Comparison of ENCODE assay signal across 11 cellular contexts in the genomic region with DNA sequence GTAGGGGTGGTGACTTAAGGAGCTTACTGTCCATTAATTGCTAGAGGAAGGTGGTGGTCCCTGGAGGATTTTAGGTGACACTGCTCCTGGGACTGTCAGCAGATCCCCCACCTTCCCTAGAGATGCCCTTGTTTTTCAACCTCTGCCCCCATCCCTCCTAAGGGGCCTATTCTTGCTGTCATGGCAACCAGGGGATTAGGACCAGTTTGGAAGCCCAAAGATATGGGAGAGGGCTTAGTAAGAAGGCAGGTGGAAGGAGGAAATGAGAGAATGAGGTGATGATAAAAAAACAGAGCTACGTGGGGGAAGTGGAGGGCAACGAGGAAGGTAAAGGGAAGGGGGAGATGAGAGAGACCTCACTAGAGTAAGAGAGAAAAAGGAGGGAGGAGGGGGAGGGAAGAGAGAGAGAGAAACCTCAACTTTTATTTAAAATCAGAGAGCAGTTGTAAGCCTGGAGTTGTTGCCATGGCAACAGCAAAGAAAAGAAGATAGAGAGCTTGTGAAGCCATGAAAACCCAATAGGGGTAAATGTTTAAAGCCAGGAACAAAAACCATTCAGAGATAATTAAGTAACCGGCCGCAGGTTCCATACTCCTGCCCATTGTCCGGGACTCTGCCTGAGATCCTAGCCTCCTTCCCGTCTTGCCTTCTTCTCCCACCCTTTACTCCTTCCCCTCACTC. TPM values are rescaled to one million over a fixed set of nuclear protein-coding genes. Genes with fewer than 3 reads are reported as not detected.
DNase-seq lines count a peak whose midpoint lies in the region; ATAC-seq, FAIRE-seq and TF ChIP-seq lines count a peak whose summit lies in the region.
"Had no signal": no experiment of that assay in that cellular context is flagged by ENCODE, and none has a peak within 500 bp of the region (broad histone marks: within the 10 kb centered on the region; RNA-seq: fewer than 3 reads in every experiment).

No MANE protein-coding gene starts in this region.

- H3K27me3 ChIP-seq in heart right ventricle, result no peaks in the 10 kb centered on the region
- no peaks in the 10 kb centered on the region for H3K27me3 ChIP-seq in H1 (replicated peaks in 1 of 4; ENCODE audit: control insufficient read depth in 3 of 4, extremely low read depth in 1 of 4, insufficient read depth in 3 of 4, low read length in 3 of 4)
- no peaks in the 10 kb centered on the region for H3K27me3 ChIP-seq in aorta (ENCODE audit: control insufficient read depth in 1 of 2, insufficient read depth in 2 of 2, low read length in 1 of 2)

- ATAC-seq in heart right ventricle (no peak), Right ventricle myocardium inferior (no peak), aorta (ENCODE audit: low FRiP score) (no peak), HG03025 (IDR thresholded peaks at IDR 0.05; ENCODE audit: low FRiP score, unreplicated experiment) (no peak), GM21737 (IDR thresholded peaks at IDR 0.05; ENCODE audit: unreplicated experiment) (no peak)

- no peak overlapping the region for H4K5ac ChIP-seq in H1 (ENCODE audit: insufficient read length, low read depth, low read length)

- H2BK20ac ChIP-seq in H1 (ENCODE audit: low read length), result 0 out of 2 replicates have a peak overlapping the region, but pooled peaks have one; percentile 63

- H3K9ac ChIP-seq in H1 (replicated peaks in 1 of 4; ENCODE audit: extremely low read depth in 1 of 4, low read depth in 3 of 4, low read length in 3 of 4), result 0 out of 7 replicates have a peak overlapping the region, but pooled peaks of 1 of the 4 experiments have one; percentile 9

- TF ChIP-seq POLR2A in H1 (IDR thresholded peaks at IDR 0.05; ENCODE audit: control extremely low read depth in 1 of 2, low read depth in 2 of 2, low read length in 2 of 2), result no peak

- no peaks in the 10 kb centered on the region for H3K27me3 Mint-ChIP-seq in nephron progenitor cell (ENCODE audit: low read depth, poor library complexity)

- no peak for TF ChIP-seq RAD21 in H1 (IDR thresholded peaks at IDR 0.05 in 1 of 2, conservative IDR thresholded peaks at IDR 0.05 in 1 of 2; ENCODE audit: low read depth in 2 of 2, low read length in 2 of 2)

- peaks cover 13% of the 10 kb centered on the region; the same call in 1 of the 2 replicates for H3K79me1 ChIP-seq in H1 (ENCODE audit: low read depth, low read length)

- H4K8ac ChIP-seq in H1 (ENCODE audit: extremely low read depth, insufficient read depth, low read length), result no peak overlapping the region

- no peak overlapping the region for H3K23ac ChIP-seq in H1 (ENCODE audit: insufficient read length)

- no peaks in the 10 kb centered on the region for H3K9me3 ChIP-seq in heart right ventricle
- no peaks in the 10 kb centered on the region for H3K9me3 ChIP-seq in H1 (ENCODE audit: insufficient read depth in 2 of 2, low read depth in 1 of 2, low read length in 1 of 2)
- H3K9me3 ChIP-seq in aorta (ENCODE audit: control insufficient read depth, low read length), result no peaks in the 10 kb centered on the region

- H3K18ac ChIP-seq in H1 (ENCODE audit: extremely low read depth, low read length), result no peak overlapping the region; the same call in 1 of the 2 replicates

- intact Hi-C loops in heart right ventricle (cut with DNase I) (no loop called here), Right ventricle myocardium inferior (cut with DNase I) (no loop called here), aorta (cut with DNase I) (no loop called here)

- H3K36me3 Mint-ChIP-seq in nephron progenitor cell (ENCODE audit: low read depth), result no peaks in the 10 kb centered on the region

- H3K4ac ChIP-seq in H1 (replicated peaks; ENCODE audit: insufficient read length, low read depth, low read length), result no peak overlapping the region

- peaks cover 99% of the 10 kb centered on the region for H3K4me1 Mint-ChIP-seq in nephron progenitor cell

- no peaks in the 10 kb centered on the region for H3K36me3 ChIP-seq in heart right ventricle
- H3K36me3 ChIP-seq in H1 (ENCODE audit: control insufficient read depth in 2 of 4, insufficient read depth in 4 of 4, low read length in 3 of 4), result no peaks in the 10 kb centered on the region
- H3K36me3 ChIP-seq in aorta (ENCODE audit: control insufficient read depth in 1 of 2, insufficient read depth in 2 of 2, low read length in 1 of 2), result no peaks in the 10 kb centered on the region

- no peak overlapping the region for H2BK120ac ChIP-seq in H1 (replicated peaks; ENCODE audit: low read depth, low read length)

- H4K20me1 ChIP-seq in H1 (replicated peaks in 1 of 2; ENCODE audit: control insufficient read depth in 1 of 2, insufficient read depth in 2 of 2, low read length in 2 of 2), result no peaks in the 10 kb centered on the region

- no peak for DNase-seq in heart right ventricle
- DNase-seq in Right ventricle myocardium inferior (ENCODE audit: missing footprints), result no peak
- DNase-seq in H1 (ENCODE audit: low read depth in 1 of 2, low spot score in 2 of 2), result no peak
- no peak for DNase-seq in nephron progenitor cell
- DNase-seq in aorta, result no peak
- no peak for DNase-seq in COLO668 (lab: John Stamatoyannopoulos, UW; ENCODE audit: unreplicated experiment)
- DNase-seq: kidney glomerular epithelial cell, T-helper 2 cell had no signal

- peak overlapping the region; percentile 79 for H2BK5ac ChIP-seq in H1 (ENCODE audit: low read depth, low read length)

- H3K9me3 Mint-ChIP-seq in nephron progenitor cell, result no peaks in the 10 kb centered on the region

- H3K4me3 Mint-ChIP-seq in nephron progenitor cell, result peak overlapping the region; percentile 16

- H2AFZ ChIP-seq in H1 (ENCODE audit: low read length), result no peak overlapping the region

- H3K27ac Mint-ChIP-seq in nephron progenitor cell, result peak overlapping the region; percentile 89

- peak overlapping the region; percentile 73; the same call in 1 of the 2 replicates for H2BK15ac ChIP-seq in H1 (ENCODE audit: low read length)

- peaks cover 3 to 78% of the 10 kb centered on the region in 2 experiments for H3K79me2 ChIP-seq in H1 (ENCODE audit: control insufficient read depth in 1 of 2, insufficient read depth in 2 of 2, low read length in 2 of 2)

- POLR2A ChIA-PET in H1 (lab: Charles Lee; ENCODE audit: partially characterized antibody), result interaction anchor here (0.8 to 12.0 kb wide), 7 partner anchors 9 to 64 kb away, joined by 3 to 94 read pairs (median 4); a partner anchor contains a TSS

- H3K4me3 ChIP-seq in heart right ventricle (peak overlapping the region in 1 of 10 donors; percentile 3), H1 (ENCODE audit: extremely low read depth in 1 of 4, insufficient read depth in 2 of 4, low read depth in 3 of 4, low read length in 4 of 4) (peak overlapping the region in 1 of 4 experiments; percentile 11; a peak in 3 of 8 replicates), aorta (ENCODE audit: low read length in 2 of 2) (peak overlapping the region in 1 of 2 donors; percentile 54)

- H3K27ac ChIP-seq in heart right ventricle (peak overlapping the region in 7 of 10 donors; percentile 29 to 91 (median 33)), H1 (ENCODE audit: low read depth, low read length) (no peak overlapping the region), aorta (ENCODE audit: low read depth in 1 of 2, low read length in 2 of 2) (peak overlapping the region; percentile 72 to 95)

- H2AK5ac ChIP-seq in H1 (ENCODE audit: low read depth, low read length), result 0 out of 2 replicates have a peak overlapping the region, but pooled peaks have one; percentile 97

- FAIRE-seq in H1 (lab: Jason Lieb, UNC), result peak; percentile 48
- FAIRE-seq: endometrium had no signal

- peak overlapping the region; percentile 44 to 82 for H3K4me2 ChIP-seq in H1 (ENCODE audit: insufficient read depth in 1 of 2, low read depth in 2 of 2, low read length in 2 of 2)

- no peak overlapping the region for H3K56ac ChIP-seq in H1 (replicated peaks; ENCODE audit: insufficient read length, low read depth, low read length)

- 67% methylated on average over 6 of the region's 6 CpGs for WGBS in heart right ventricle, 2 donors
- 54% methylated on average over 6 of the region's 6 CpGs; no CpG with 5 or more reads in 1 of the 2 experiments for WGBS in H1 (ENCODE audit: extremely low coverage in 1 of 2, insufficient coverage in 1 of 2, insufficient read length in 1 of 2, insufficient replicate concordance in 2 of 2, low coverage in 1 of 2, low lambda C conversion rate in 2 of 2, missing lambda C conversion rate in 1 of 2), 2 experiments
- WGBS in aorta, 2 donors, result 6% methylated on average over 6 of the region's 6 CpGs

- TF ChIP-seq CTCF in heart right ventricle (IDR thresholded peaks at IDR 0.05), result no peak
- TF ChIP-seq CTCF in H1 (IDR thresholded peaks at IDR 0.05; ENCODE audit: control extremely low read depth in 1 of 3, insufficient read depth in 1 of 3, low read depth in 1 of 3, low read length in 3 of 3), result no peak
- TF ChIP-seq CTCF in nephron progenitor cell (IDR thresholded peaks at IDR 0.05), result no peak

- CTCF ChIA-PET in H1 (lab: Charles Lee; ENCODE audit: partially characterized antibody), result interaction anchor here (0.6 to 50.0 kb wide), 10 partner anchors 12 to 109 kb away, joined by 3 to 1615 read pairs (median 4); a partner anchor contains a TSS

- H3K23me2 ChIP-seq in H1 (ENCODE audit: low read depth, low read length), result peaks cover 4% of the 10 kb centered on the region

- TF ChIP-seq EP300 in H1 (IDR thresholded peaks at IDR 0.05; ENCODE audit: borderline replicate concordance in 1 of 2, low read depth in 2 of 2, low read length in 2 of 2), result no peak

- H3K4me1 ChIP-seq in heart right ventricle (peaks cover 18 to 90% (median 73%) of the 10 kb centered on the region in 9 donors), H1 (replicated peaks in 1 of 4; ENCODE audit: control insufficient read depth in 3 of 4, insufficient read depth in 4 of 4, low read length in 3 of 4) (peaks cover 12 to 43% (median 35%) of the 10 kb centered on the region in 4 experiments), aorta (ENCODE audit: control insufficient read depth in 1 of 2, insufficient read depth in 2 of 2, low read length in 2 of 2) (peaks cover 11 to 17% of the 10 kb centered on the region in 2 donors)

- H4K91ac ChIP-seq in H1 (replicated peaks; ENCODE audit: insufficient read length, low read length), result no peak overlapping the region

- H3K14ac ChIP-seq in H1 (ENCODE audit: insufficient read length), result no peak overlapping the region

- H2BK12ac ChIP-seq in H1 (ENCODE audit: low read depth, low read length), result peak overlapping the region; percentile 46; the same call in 1 of the 2 replicates

RNA-seq across cellular contexts. Expression of a gene that starts 20.5 kb away (rescaled TPM):
- total RNA-seq in heart right ventricle (10 to 100 TPM in 3 of 10 donors, 1 to 10 TPM in 7; 4.7 to 14.7 (median 7.5) TPM), Right ventricle myocardium inferior (11.3 TPM), aorta (100 to 1,000 TPM in 1 of 2 donors, 10 to 100 TPM in 1; 96.7 to 102 TPM)
- polyA plus RNA-seq in heart right ventricle (1 to 10 TPM; 4.1 to 4.5 TPM), H1 (2011; rRNA removed) (14.2 and 22.9 TPM in 2 replicates), aorta (10 to 100 TPM; 15.3 to 41.5 TPM)
- total RNA-seq in H1 (2021; fragmentation: NEBNext Ultra II Directional; extraction: Animal tissue kit (Norgen Biotek cat#: 25700)), result 39.0 and 41.8 TPM in 2 replicates
- polyA plus RNA-seq in H1 (2011; cell fraction: cytosol; rRNA removed), result 12.9 TPM
- 36.8 TPM for polyA plus RNA-seq in H1 (2011; cell fraction: nucleus; rRNA removed)
- 19.9 to 26.0 TPM (median 24.2 TPM) in 4 replicates for polyA plus RNA-seq in H1 (2012, experiment 1 of 2)
- polyA plus RNA-seq in H1 (2012, experiment 2 of 2), result 13.6 TPM
- 25.7 TPM for polyA plus RNA-seq in H1 (2013, experiment 1 of 2)
- polyA plus RNA-seq in H1 (2013, experiment 2 of 2), result 28.4 TPM
- 27.1 and 34.3 TPM in 2 replicates for polyA minus RNA-seq in H1 (2011; rRNA and poly(A)+ RNA removed)
- 19.2 TPM for polyA minus RNA-seq in H1 (2011; cell fraction: cytosol; rRNA and poly(A)+ RNA removed)
- polyA minus RNA-seq in H1 (2011; cell fraction: nucleus; rRNA and poly(A)+ RNA removed), result 21.7 TPM
